Comparison of ENCODE assay signal across 1 cellular context in the genomic region with DNA sequence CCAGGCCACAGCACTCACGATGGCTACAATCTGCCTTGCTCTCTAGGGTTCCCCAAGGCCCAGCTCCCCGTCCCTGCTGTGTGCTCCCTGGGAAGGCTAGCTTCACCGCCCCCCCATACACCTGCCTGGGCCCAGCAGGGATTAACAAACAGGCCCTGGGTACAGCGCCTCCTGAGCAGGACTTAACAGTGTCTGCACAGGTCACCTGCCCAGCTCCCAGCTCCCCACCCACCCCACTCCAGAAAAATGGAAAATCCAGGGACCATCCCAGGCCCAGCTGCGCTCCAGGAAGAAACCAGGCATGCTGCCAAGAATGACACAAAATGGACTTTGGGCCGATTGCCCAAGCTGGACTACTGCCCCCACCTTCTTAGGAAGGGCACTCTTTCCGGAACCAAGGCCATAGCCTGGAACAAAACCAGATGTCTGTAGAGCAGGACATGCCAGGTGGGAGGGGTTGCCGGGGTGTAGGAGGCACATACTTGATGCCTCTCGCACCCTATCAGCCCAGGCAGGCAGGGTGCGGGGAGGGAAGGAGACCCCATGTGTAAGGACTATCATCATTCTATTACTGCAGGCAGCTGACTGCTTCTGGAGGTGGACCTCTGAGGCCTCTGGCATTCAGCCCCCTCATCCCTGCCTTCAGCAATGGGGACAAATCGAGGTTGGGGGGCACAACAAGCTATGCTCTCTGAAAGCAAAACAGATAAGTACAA.
A peak's percentile ranks its signal among the peaks of the same experiment; 100 is the strongest.
TF ChIP-seq lines count a peak whose summit lies in the region.

No MANE protein-coding gene starts in this region.

TF ChIP-seq in HepG2, 621 proteins besides CTCF, POLR2A, EP300 and RAD21 (continued from another document and continues in another):
- TF ChIP-seq ZNF670 (CRISPR knock-in tag; IDR thresholded peaks at IDR 0.05; ENCODE audit: borderline replicate concordance) (peak; percentile 98), CBX1 (IDR thresholded peaks at IDR 0.05; ENCODE audit: low read depth) (peak; percentile 89), IKZF4 (CRISPR knock-in tag; IDR thresholded peaks at IDR 0.05; ENCODE audit: borderline replicate concordance, low read depth, not compliant biosample characterization) (peak; percentile 82), ZNF562 (CRISPR knock-in tag; IDR thresholded peaks at IDR 0.05; ENCODE audit: borderline replicate concordance) (no peak), CHCHD3 (CRISPR knock-in tag; IDR thresholded peaks at IDR 0.05) (0 out of 2 replicates have a peak, but pooled peaks have one; percentile 2), ZFP90 (CRISPR knock-in tag; IDR thresholded peaks at IDR 0.05; ENCODE audit: borderline replicate concordance) (peak; percentile 68; the same call in 1 of the 2 replicates), KDM5B (CRISPR knock-in tag; IDR thresholded peaks at IDR 0.05; ENCODE audit: borderline replicate concordance) (peak; percentile 93), SMC3 (IDR thresholded peaks at IDR 0.05; ENCODE audit: low read length) (peak; percentile 82), ZNF331 (CRISPR knock-in tag; IDR thresholded peaks at IDR 0.05) (peak; percentile 99), ZNF839 (CRISPR knock-in tag; IDR thresholded peaks at IDR 0.05; ENCODE audit: borderline replicate concordance) (no peak; the same call in 1 of the 2 replicates), HDAC1 (CRISPR knock-in tag; IDR thresholded peaks at IDR 0.05) (peak; percentile 100), HMGA1 (CRISPR knock-in tag; conservative IDR thresholded peaks at IDR 0.05) (no peak), GABPA (IDR thresholded peaks at IDR 0.05; ENCODE audit: low read depth, low read length) (no peak), GABPA (CRISPR knock-in tag; IDR thresholded peaks at IDR 0.05; ENCODE audit: low read depth) (peak; percentile 87), ZNF549 (CRISPR knock-in tag; IDR thresholded peaks at IDR 0.05) (0 out of 2 replicates have a peak, but pooled peaks have one; percentile 7), SMYD3 (CRISPR knock-in tag; IDR thresholded peaks at IDR 0.05) (peak; percentile 98), NR2F6 (IDR thresholded peaks at IDR 0.05) (peak; percentile 97), NR2F6 (CRISPR knock-in tag; IDR thresholded peaks at IDR 0.05) (peak; percentile 99), HOXA5 (CRISPR knock-in tag; IDR thresholded peaks at IDR 0.05) (peak; percentile 91), RBFOX2 (IDR thresholded peaks at IDR 0.05; ENCODE audit: low read depth, low read length) (no peak), BORCS8-MEF2B (CRISPR knock-in tag; IDR thresholded peaks at IDR 0.05) (peak; percentile 98), ATF7-NPFF (CRISPR knock-in tag; IDR thresholded peaks at IDR 0.05; ENCODE audit: low read depth) (peak; percentile 78), ESRRA (CRISPR knock-in tag; IDR thresholded peaks at IDR 0.05; ENCODE audit: low read depth) (peak; percentile 100), ZNF431 (CRISPR knock-in tag; IDR thresholded peaks at IDR 0.05; ENCODE audit: borderline replicate concordance, low read depth) (peak; percentile 99), PRPF4 (IDR thresholded peaks at IDR 0.05; ENCODE audit: low read depth, low read length, poor library complexity, severe bottlenecking) (peak; percentile 71), JUND (CRISPR knock-in tag; IDR thresholded peaks at IDR 0.05) (peak; percentile 95), JUN (CRISPR knock-in tag; IDR thresholded peaks at IDR 0.05) (peak; percentile 95), ZNF33A (CRISPR knock-in tag; IDR thresholded peaks at IDR 0.05; ENCODE audit: borderline replicate concordance) (no peak), HCFC1 (IDR thresholded peaks at IDR 0.05; ENCODE audit: low read depth, low read length) (peak; percentile 19; the same call in 1 of the 2 replicates), GTF2F1 (IDR thresholded peaks at IDR 0.05; ENCODE audit: low read length) (peak; percentile 43; the same call in 1 of the 2 replicates), TGIF2 (CRISPR knock-in tag; IDR thresholded peaks at IDR 0.05) (peak; percentile 92), ELF4 (CRISPR knock-in tag; IDR thresholded peaks at IDR 0.05; ENCODE audit: borderline replicate concordance) (peak; percentile 88), NFE2L1 (CRISPR knock-in tag; IDR thresholded peaks at IDR 0.05; ENCODE audit: borderline replicate concordance) (no peak), ZSCAN20 (CRISPR knock-in tag; IDR thresholded peaks at IDR 0.05; ENCODE audit: borderline replicate concordance) (0 out of 2 replicates have a peak, but pooled peaks have one; percentile 8), SUZ12 (IDR thresholded peaks at IDR 0.05; ENCODE audit: low read depth, low read length) (no peak), ATAD3A (CRISPR knock-in tag; IDR thresholded peaks at IDR 0.05) (no peak; the same call in 1 of the 2 replicates), SIN3A (IDR thresholded peaks at IDR 0.05; ENCODE audit: borderline replicate concordance, low read depth, low read length) (0 out of 2 replicates have a peak, but pooled peaks have one; percentile 46)
- TF ChIP-seq, protein P1, sequence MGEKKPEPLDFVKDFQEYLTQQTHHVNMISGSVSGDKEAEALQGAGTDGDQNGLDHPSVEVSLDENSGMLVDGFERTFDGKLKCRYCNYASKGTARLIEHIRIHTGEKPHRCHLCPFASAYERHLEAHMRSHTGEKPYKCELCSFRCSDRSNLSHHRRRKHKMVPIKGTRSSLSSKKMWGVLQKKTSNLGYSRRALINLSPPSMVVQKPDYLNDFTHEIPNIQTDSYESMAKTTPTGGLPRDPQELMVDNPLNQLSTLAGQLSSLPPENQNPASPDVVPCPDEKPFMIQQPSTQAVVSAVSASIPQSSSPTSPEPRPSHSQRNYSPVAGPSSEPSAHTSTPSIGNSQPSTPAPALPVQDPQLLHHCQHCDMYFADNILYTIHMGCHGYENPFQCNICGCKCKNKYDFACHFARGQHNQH (CRISPR knock-in tag; IDR thresholded peaks at IDR 0.05), result peak; percentile 100
- TF ChIP-seq, protein P2, sequence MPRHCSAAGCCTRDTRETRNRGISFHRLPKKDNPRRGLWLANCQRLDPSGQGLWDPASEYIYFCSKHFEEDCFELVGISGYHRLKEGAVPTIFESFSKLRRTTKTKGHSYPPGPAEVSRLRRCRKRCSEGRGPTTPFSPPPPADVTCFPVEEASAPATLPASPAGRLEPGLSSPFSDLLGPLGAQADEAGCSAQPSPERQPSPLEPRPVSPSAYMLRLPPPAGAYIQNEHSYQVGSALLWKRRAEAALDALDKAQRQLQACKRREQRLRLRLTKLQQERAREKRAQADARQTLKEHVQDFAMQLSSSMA (CRISPR knock-in tag; IDR thresholded peaks at IDR 0.05), result peak; percentile 65; the same call in 1 of the 2 replicates
- TF ChIP-seq, protein P3, sequence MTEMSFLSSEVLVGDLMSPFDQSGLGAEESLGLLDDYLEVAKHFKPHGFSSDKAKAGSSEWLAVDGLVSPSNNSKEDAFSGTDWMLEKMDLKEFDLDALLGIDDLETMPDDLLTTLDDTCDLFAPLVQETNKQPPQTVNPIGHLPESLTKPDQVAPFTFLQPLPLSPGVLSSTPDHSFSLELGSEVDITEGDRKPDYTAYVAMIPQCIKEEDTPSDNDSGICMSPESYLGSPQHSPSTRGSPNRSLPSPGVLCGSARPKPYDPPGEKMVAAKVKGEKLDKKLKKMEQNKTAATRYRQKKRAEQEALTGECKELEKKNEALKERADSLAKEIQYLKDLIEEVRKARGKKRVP (CRISPR knock-in tag; IDR thresholded peaks at IDR 0.05), result peak in 1 of 2 experiments; percentile 88; a peak in 2 of 4 replicates
- TF ChIP-seq, protein P4, sequence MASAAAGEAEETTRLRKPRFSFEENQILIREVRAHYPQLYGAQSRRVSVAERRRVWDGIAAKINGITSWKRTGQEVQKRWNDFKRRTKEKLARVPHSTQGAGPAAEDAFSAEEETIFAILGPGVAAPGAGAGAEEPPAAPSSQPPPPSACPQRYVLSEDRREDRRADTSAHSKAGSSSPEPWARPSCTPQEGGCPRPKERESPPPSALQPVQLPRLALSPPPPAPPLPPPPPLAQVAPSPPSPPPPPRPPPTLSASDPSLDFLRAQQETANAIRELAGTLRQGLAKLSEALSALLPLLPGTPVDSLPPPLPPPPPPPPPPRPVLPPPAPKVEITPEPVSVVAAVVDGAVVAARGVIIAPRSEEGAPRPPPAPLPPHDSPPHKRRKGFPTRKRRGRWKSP (CRISPR knock-in tag; IDR thresholded peaks at IDR 0.05), result peak; percentile 93
- TF ChIP-seq, protein P5, sequence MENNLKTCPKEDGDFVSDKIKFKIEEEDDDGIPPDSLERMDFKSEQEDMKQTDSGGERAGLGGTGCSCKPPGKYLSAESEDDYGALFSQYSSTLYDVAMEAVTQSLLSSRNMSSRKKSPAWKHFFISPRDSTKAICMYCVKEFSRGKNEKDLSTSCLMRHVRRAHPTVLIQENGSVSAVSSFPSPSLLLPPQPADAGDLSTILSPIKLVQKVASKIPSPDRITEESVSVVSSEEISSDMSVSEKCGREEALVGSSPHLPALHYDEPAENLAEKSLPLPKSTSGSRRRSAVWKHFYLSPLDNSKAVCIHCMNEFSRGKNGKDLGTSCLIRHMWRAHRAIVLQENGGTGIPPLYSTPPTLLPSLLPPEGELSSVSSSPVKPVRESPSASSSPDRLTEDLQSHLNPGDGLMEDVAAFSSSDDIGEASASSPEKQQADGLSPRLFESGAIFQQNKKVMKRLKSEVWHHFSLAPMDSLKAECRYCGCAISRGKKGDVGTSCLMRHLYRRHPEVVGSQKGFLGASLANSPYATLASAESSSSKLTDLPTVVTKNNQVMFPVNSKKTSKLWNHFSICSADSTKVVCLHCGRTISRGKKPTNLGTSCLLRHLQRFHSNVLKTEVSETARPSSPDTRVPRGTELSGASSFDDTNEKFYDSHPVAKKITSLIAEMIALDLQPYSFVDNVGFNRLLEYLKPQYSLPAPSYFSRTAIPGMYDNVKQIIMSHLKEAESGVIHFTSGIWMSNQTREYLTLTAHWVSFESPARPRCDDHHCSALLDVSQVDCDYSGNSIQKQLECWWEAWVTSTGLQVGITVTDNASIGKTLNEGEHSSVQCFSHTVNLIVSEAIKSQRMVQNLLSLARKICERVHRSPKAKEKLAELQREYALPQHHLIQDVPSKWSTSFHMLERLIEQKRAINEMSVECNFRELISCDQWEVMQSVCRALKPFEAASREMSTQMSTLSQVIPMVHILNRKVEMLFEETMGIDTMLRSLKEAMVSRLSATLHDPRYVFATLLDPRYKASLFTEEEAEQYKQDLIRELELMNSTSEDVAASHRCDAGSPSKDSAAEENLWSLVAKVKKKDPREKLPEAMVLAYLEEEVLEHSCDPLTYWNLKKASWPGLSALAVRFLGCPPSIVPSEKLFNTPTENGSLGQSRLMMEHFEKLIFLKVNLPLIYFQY (CRISPR knock-in tag; IDR thresholded peaks at IDR 0.05; ENCODE audit: borderline replicate concordance), result peak; percentile 99
- TF ChIP-seq, protein P6, sequence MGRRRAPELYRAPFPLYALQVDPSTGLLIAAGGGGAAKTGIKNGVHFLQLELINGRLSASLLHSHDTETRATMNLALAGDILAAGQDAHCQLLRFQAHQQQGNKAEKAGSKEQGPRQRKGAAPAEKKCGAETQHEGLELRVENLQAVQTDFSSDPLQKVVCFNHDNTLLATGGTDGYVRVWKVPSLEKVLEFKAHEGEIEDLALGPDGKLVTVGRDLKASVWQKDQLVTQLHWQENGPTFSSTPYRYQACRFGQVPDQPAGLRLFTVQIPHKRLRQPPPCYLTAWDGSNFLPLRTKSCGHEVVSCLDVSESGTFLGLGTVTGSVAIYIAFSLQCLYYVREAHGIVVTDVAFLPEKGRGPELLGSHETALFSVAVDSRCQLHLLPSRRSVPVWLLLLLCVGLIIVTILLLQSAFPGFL (CRISPR knock-in tag; IDR thresholded peaks at IDR 0.05), result no peak
- TF ChIP-seq, protein P7, sequence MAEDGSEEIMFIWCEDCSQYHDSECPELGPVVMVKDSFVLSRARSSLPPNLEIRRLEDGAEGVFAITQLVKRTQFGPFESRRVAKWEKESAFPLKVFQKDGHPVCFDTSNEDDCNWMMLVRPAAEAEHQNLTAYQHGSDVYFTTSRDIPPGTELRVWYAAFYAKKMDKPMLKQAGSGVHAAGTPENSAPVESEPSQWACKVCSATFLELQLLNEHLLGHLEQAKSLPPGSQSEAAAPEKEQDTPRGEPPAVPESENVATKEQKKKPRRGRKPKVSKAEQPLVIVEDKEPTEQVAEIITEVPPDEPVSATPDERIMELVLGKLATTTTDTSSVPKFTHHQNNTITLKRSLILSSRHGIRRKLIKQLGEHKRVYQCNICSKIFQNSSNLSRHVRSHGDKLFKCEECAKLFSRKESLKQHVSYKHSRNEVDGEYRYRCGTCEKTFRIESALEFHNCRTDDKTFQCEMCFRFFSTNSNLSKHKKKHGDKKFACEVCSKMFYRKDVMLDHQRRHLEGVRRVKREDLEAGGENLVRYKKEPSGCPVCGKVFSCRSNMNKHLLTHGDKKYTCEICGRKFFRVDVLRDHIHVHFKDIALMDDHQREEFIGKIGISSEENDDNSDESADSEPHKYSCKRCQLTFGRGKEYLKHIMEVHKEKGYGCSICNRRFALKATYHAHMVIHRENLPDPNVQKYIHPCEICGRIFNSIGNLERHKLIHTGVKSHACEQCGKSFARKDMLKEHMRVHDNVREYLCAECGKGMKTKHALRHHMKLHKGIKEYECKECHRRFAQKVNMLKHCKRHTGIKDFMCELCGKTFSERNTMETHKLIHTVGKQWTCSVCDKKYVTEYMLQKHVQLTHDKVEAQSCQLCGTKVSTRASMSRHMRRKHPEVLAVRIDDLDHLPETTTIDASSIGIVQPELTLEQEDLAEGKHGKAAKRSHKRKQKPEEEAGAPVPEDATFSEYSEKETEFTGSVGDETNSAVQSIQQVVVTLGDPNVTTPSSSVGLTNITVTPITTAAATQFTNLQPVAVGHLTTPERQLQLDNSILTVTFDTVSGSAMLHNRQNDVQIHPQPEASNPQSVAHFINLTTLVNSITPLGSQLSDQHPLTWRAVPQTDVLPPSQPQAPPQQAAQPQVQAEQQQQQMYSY (CRISPR knock-in tag; IDR thresholded peaks at IDR 0.05), result peak; percentile 90
